ENCODE assay signal across 9 cellular contexts in the genomic region with DNA sequence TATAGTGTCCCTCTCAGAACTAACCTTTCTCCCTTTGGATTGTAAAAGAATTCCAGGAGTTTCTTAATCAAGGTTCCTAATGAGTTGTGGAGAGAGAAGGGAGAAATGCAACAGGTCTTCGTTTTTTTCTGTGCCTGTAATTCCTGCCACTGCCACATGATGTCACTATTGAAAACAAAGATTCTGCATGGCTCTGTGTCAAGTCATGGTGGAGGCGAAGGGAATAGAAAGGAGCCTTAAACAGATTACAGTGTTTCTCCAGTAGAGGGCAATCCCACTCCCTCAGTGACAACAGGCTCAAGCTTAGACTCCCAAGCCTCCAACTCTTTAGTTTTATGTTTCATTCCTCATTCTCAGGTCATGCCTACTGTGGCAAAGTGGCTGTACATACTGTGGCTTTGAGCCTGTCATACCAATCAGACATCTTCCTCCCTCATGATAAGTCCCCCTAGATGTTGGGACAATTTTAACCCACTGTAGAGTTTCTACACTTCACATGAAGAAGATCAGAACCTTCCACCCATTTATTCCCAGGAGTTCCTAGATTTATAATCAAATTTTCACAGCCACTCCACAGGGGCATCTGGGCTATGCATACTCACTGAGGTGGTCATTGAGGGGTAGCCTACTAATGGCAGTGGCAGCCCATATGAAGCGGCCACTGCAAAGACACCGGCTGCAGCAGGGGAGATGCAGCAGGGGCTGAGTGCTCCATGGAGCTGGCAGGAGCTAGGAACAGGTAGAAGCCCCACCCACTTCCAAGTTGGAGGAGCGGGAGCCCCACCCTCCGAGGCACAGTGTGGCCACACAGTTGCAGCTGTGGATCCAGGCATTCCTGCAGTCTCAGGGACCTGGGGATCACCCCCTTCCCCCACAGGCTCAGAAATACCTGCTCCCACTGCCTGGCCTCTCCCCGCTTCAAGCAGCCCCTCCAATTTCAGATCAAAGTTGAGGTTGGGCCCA.
DNase-seq lines count a peak whose midpoint lies in the region; ATAC-seq, FAIRE-seq and TF ChIP-seq lines count a peak whose summit lies in the region.
"Had no signal": no experiment of that assay in that cellular context is flagged by ENCODE, and none has a peak within 500 bp of the region (broad histone marks: within the 10 kb centered on the region; RNA-seq: fewer than 3 reads in every experiment).

No MANE protein-coding gene starts in this region.

- H3K9me3 Mint-ChIP-seq in activated CD4-positive, alpha-beta memory T cell treated with anti-CD3 and anti-CD28 coated beads, Interleukin-2, amount 10 ng/mL, durations not matched to agents 7 days and 5 days, result peaks cover 10% of the 10 kb centered on the region

- no peak overlapping the region for H3K4me3 Mint-ChIP-seq in activated CD4-positive, alpha-beta memory T cell treated with anti-CD3 and anti-CD28 coated beads, Interleukin-2, amount 10 ng/mL, durations not matched to agents 7 days and 5 days

- H3K4me1 ChIP-seq in A549, result peaks cover 8% of the 10 kb centered on the region; the same call in 2 of the 3 replicates
- H3K4me1 ChIP-seq in liver (ENCODE audit: control insufficient read depth in 4 of 4, insufficient read depth in 4 of 4, low read length in 3 of 4), result no peaks in the 10 kb centered on the region

- no peak for TF ChIP-seq EP300 in A549 (IDR thresholded peaks at IDR 0.05)

- FAIRE-seq in A549 (lab: Jason Lieb, UNC) (peak; percentile 39), frontal cortex (lab: Jason Lieb, UNC) (no peak)
- FAIRE-seq: islet of Langerhans had no signal

- no peaks in the 10 kb centered on the region for H3K27me3 Mint-ChIP-seq in activated CD4-positive, alpha-beta memory T cell treated with anti-CD3 and anti-CD28 coated beads, Interleukin-2, amount 10 ng/mL, durations not matched to agents 7 days and 5 days

- no peak overlapping the region for H3K9ac ChIP-seq in liver (ENCODE audit: low read depth in 1 of 2, low read length in 2 of 2)

- POLR2A ChIA-PET in A549 (lab: Yijun Ruan, JAX), result no interaction called here
- POLR2A ChIA-PET in activated CD4-positive, alpha-beta memory T cell treated with anti-CD3 and anti-CD28 coated beads, Interleukin-2, amount 10 ng/mL, durations not matched to agents 7 days and 5 days (lab: Charles Lee), result no interaction called here

- TF ChIP-seq RAD21 in A549 (conservative IDR thresholded peaks at IDR 0.05 in 1 of 2, IDR thresholded peaks at IDR 0.05 in 1 of 2), result peak in 1 of 2 experiments; percentile 57; a peak in 3 of 5 replicates
- TF ChIP-seq RAD21 in liver (IDR thresholded peaks at IDR 0.05), result peak; percentile 30 to 52

- no peak overlapping the region for H3K4me2 ChIP-seq in A549

- H3K27ac Mint-ChIP-seq in activated CD4-positive, alpha-beta memory T cell treated with anti-CD3 and anti-CD28 coated beads, Interleukin-2, amount 10 ng/mL, durations not matched to agents 7 days and 5 days, result no peak overlapping the region

- no peaks in the 10 kb centered on the region for H3K4me1 Mint-ChIP-seq in activated CD4-positive, alpha-beta memory T cell treated with anti-CD3 and anti-CD28 coated beads, Interleukin-2, amount 10 ng/mL, durations not matched to agents 7 days and 5 days

- peaks cover 0 to 3% (median 0%) of the 10 kb centered on the region in 4 donors for H3K36me3 ChIP-seq in liver (ENCODE audit: control insufficient read depth in 4 of 4, insufficient read depth in 3 of 4, low read depth in 1 of 4, low read length in 3 of 4)

- CTCF ChIA-PET in A549 (lab: Yijun Ruan, JAX), result interaction anchor here (0.9 to 1.7 kb wide), 5 partner anchors 15 to 72 kb away, joined by 3 to 7 read pairs (median 4); no protein-coding TSS in a partner anchor
- CTCF ChIA-PET in activated CD4-positive, alpha-beta memory T cell treated with anti-CD3 and anti-CD28 coated beads, Interleukin-2, amount 10 ng/mL, durations not matched to agents 7 days and 5 days (lab: Charles Lee), result no interaction called here

- no peak for TF ChIP-seq POLR2A in A549 (IDR thresholded peaks at IDR 0.05; ENCODE audit: low read length)

- H3K9me3 ChIP-seq in A549 (peaks cover 19% of the 10 kb centered on the region), liver (ENCODE audit: control insufficient read depth in 4 of 4, low read length in 3 of 4) (peaks cover 0 to 5% (median 0%) of the 10 kb centered on the region in 4 donors)

- DNase-seq in A549 (ENCODE audit: low read depth in 1 of 2, low spot score in 1 of 2) (peak; percentile 49 to 84), GM12864 (ENCODE audit: low read depth) (peak; percentile 35), omental fat pad (ENCODE audit: low spot score) (no peak), NCI-H2029 (lab: John Stamatoyannopoulos, UW) (no peak), frontal cortex (ENCODE audit: low spot score in 2 of 2) (no peak)
- DNase-seq in Jurkat, Clone E6-1 (ENCODE audit: low read depth, low spot score), result peak; percentile 14
- DNase-seq in activated CD4-positive, alpha-beta memory T cell treated with anti-CD3 and anti-CD28 coated beads, Interleukin-2, amount 10 ng/mL, durations not matched to agents 7 days and 5 days, result peak; percentile 20

- no peaks in the 10 kb centered on the region for H3K36me3 Mint-ChIP-seq in activated CD4-positive, alpha-beta memory T cell treated with anti-CD3 and anti-CD28 coated beads, Interleukin-2, amount 10 ng/mL, durations not matched to agents 7 days and 5 days (ENCODE audit: low read depth)

- no peaks in the 10 kb centered on the region for H3K27me3 ChIP-seq in liver (ENCODE audit: control insufficient read depth in 4 of 4, insufficient read depth in 4 of 4, low read length in 3 of 4)

- H3K4me3 ChIP-seq in A549 (no peak overlapping the region), GM12864 (ENCODE audit: low read depth, low read length) (no peak overlapping the region), liver (ENCODE audit: low read depth in 1 of 3, low read length in 3 of 3) (no peak overlapping the region)
- H3K4me3 ChIP-seq in Jurkat, Clone E6-1 (ENCODE audit: low read length), result no peak overlapping the region

- H3K27ac ChIP-seq in A549 (no peak overlapping the region), liver (ENCODE audit: low read depth in 1 of 2, low read length in 2 of 2) (no peak overlapping the region)

- ATAC-seq in A549 (peak; percentile 66 to 99; a peak in 5 of 6 replicates), omental fat pad (ENCODE audit: low FRiP score) (no peak)

- WGBS in A549 (ENCODE audit: missing lambda C conversion rate), result 73% methylated on average over 7 of the region's 7 CpGs
- 85% methylated on average over 7 of the region's 7 CpGs for WGBS in liver

- TF ChIP-seq CTCF in A549 (IDR thresholded peaks at IDR 0.05), result peak; percentile 62
- peak; percentile 71 for TF ChIP-seq CTCF in GM12864 (IDR thresholded peaks at IDR 0.05; ENCODE audit: low read depth, low read length, missing control alignments)
- TF ChIP-seq CTCF in liver (IDR thresholded peaks at IDR 0.05; ENCODE audit: low read depth, low read length, missing input control), result peak; percentile 28
- no peak for TF ChIP-seq CTCF in omental fat pad (IDR thresholded peaks at IDR 0.05)

TF ChIP-seq in A549, 52 proteins besides CTCF, POLR2A, EP300 and RAD21:
- TF ChIP-seq ZFP36 (IDR thresholded peaks at IDR 0.05; ENCODE audit: borderline replicate concordance, partially characterized antibody), result no peak
- no peak for TF ChIP-seq CEBPB (IDR thresholded peaks at IDR 0.05)
- TF ChIP-seq, protein P1, sequence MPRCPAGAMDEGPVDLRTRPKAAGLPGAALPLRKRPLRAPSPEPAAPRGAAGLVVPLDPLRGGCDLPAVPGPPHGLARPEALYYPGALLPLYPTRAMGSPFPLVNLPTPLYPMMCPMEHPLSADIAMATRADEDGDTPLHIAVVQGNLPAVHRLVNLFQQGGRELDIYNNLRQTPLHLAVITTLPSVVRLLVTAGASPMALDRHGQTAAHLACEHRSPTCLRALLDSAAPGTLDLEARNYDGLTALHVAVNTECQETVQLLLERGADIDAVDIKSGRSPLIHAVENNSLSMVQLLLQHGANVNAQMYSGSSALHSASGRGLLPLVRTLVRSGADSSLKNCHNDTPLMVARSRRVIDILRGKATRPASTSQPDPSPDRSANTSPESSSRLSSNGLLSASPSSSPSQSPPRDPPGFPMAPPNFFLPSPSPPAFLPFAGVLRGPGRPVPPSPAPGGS (IDR thresholded peaks at IDR 0.05), result no peak
- no peak for TF ChIP-seq JUNB (IDR thresholded peaks at IDR 0.05)
- TF ChIP-seq ZSCAN20 (CRISPR knock-in tag; IDR thresholded peaks at IDR 0.05), result no peak
TF ChIP-seq in A549: peak in this region for 0.

TF ChIP-seq in liver, 16 proteins besides CTCF, POLR2A, EP300 and RAD21 (continues in another document):
- TF ChIP-seq TAF1 (conservative IDR thresholded peaks at IDR 0.05) (no peak), HNF4A (conservative IDR thresholded peaks at IDR 0.05) (no peak), GABPA (IDR thresholded peaks at IDR 0.05 in 1 of 2, conservative IDR thresholded peaks at IDR 0.05 in 1 of 2) (no peak), JUND (IDR thresholded peaks at IDR 0.05) (no peak), EGR1 (IDR thresholded peaks at IDR 0.05; ENCODE audit: low read depth in 2 of 2) (no peak), FOXA1 (IDR thresholded peaks at IDR 0.05) (no peak), YY1 (IDR thresholded peaks at IDR 0.05) (no peak), HNF4G (IDR thresholded peaks at IDR 0.05) (no peak), RXRA (IDR thresholded peaks at IDR 0.05) (no peak), FOXA2 (IDR thresholded peaks at IDR 0.05) (no peak)
- TF ChIP-seq, protein P2, sequence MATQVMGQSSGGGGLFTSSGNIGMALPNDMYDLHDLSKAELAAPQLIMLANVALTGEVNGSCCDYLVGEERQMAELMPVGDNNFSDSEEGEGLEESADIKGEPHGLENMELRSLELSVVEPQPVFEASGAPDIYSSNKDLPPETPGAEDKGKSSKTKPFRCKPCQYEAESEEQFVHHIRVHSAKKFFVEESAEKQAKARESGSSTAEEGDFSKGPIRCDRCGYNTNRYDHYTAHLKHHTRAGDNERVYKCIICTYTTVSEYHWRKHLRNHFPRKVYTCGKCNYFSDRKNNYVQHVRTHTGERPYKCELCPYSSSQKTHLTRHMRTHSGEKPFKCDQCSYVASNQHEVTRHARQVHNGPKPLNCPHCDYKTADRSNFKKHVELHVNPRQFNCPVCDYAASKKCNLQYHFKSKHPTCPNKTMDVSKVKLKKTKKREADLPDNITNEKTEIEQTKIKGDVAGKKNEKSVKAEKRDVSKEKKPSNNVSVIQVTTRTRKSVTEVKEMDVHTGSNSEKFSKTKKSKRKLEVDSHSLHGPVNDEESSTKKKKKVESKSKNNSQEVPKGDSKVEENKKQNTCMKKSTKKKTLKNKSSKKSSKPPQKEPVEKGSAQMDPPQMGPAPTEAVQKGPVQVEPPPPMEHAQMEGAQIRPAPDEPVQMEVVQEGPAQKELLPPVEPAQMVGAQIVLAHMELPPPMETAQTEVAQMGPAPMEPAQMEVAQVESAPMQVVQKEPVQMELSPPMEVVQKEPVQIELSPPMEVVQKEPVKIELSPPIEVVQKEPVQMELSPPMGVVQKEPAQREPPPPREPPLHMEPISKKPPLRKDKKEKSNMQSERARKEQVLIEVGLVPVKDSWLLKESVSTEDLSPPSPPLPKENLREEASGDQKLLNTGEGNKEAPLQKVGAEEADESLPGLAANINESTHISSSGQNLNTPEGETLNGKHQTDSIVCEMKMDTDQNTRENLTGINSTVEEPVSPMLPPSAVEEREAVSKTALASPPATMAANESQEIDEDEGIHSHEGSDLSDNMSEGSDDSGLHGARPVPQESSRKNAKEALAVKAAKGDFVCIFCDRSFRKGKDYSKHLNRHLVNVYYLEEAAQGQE (IDR thresholded peaks at IDR 0.05), result no peak

Comparison
In these comparisons a context has a peak if more than half of its experiments do, and no peak if none do; other contexts are left out.
1. DNase-seq: peak in A549 (2 of 2), GM12864 (single experiment), Jurkat, Clone E6-1 (single experiment) and activated CD4-positive, alpha-beta memory T cell treated with anti-CD3 and anti-CD28 coated beads, Interleukin-2, amount 10 ng/mL, durations not matched to agents 7 days and 5 days (single experiment); none in omental fat pad (single experiment), NCI-H2029 (single experiment) and frontal cortex (0 of 2).
2. CTCF ChIP-seq: peak in A549 (single experiment), GM12864 (single experiment) and liver (single experiment); none in omental fat pad (0 of 3).